8 cellular contexts compared by ENCODE assay signal in genomic region chr7:105210721-105211205, GRCh38.
A peak's percentile ranks its signal among the peaks of the same experiment; 100 is the strongest.
DNase-seq lines count a peak whose midpoint lies in the region; ATAC-seq and TF ChIP-seq lines count a peak whose summit lies in the region.

No MANE protein-coding gene starts in this region.

- no peaks in the 10 kb centered on the region for H3K9me2 ChIP-seq in DOHH2 (replicated peaks; ENCODE audit: control insufficient read depth, low read length)

- peak; percentile 61 for ATAC-seq in GM19468 (IDR thresholded peaks at IDR 0.05; ENCODE audit: extremely low read depth, unreplicated experiment)
- peak; percentile 85 for ATAC-seq in HG03521 (IDR thresholded peaks at IDR 0.05; ENCODE audit: unreplicated experiment)

- H3K9me3 ChIP-seq in DOHH2 (ENCODE audit: control insufficient read depth, insufficient read depth, low read length) (no peaks in the 10 kb centered on the region), duodenal mucosa (ENCODE audit: control insufficient read depth in 1 of 2, low read length in 2 of 2) (no peaks in the 10 kb centered on the region)

- no peak for TF ChIP-seq CTCF in DOHH2 (IDR thresholded peaks at IDR 0.05; ENCODE audit: low read depth, low read length, poor library complexity, severe bottlenecking)

- 0 out of 2 replicates have a peak, but pooled peaks cover 3% of the 10 kb centered on the region for H4K20me1 ChIP-seq in DOHH2 (ENCODE audit: control insufficient read depth, insufficient read depth, low read depth, low read length)

- H3K36me3 ChIP-seq in DOHH2 (ENCODE audit: control insufficient read depth, low read length) (no peaks in the 10 kb centered on the region), duodenal mucosa (ENCODE audit: control insufficient read depth in 1 of 2, insufficient read depth in 2 of 2, low read length in 2 of 2) (no peaks in the 10 kb centered on the region)

- H3K27ac ChIP-seq in DOHH2 (ENCODE audit: low read depth, low read length) (no peak overlapping the region), duodenal mucosa (ENCODE audit: low read depth, low read length) (no peak overlapping the region)

- DNase-seq in pons (ENCODE audit: low spot score), result peak; percentile 59
- DNase-seq in HCEC 1CT, result no peak
- DNase-seq in posterior vena cava (ENCODE audit: low spot score), result no peak
- DNase-seq in CD1c-positive myeloid dendritic cell (ENCODE audit: extremely low spot score), result no peak

- H3K4me3 ChIP-seq in DOHH2 (ENCODE audit: low read length), result no peak overlapping the region
- peak overlapping the region; percentile 23 to 47 for H3K4me3 ChIP-seq in duodenal mucosa (ENCODE audit: low read depth in 1 of 2, low read length in 2 of 2)

- H3K27me3 ChIP-seq in DOHH2 (ENCODE audit: control insufficient read depth, low read length) (no peaks in the 10 kb centered on the region), duodenal mucosa (ENCODE audit: control insufficient read depth in 1 of 2, insufficient read depth in 2 of 2, low read length in 2 of 2) (no peaks in the 10 kb centered on the region)

- peak overlapping the region; percentile 10; the same call in 1 of the 2 replicates for H3K4me2 ChIP-seq in DOHH2 (ENCODE audit: low read length)

- intact Hi-C loops in posterior vena cava (cut with DNase I), result loop anchor here in 1 of 2 donors (1.0 kb wide), 1 partner anchor 30 kb away; no protein-coding TSS in a partner anchor

- H3K4me1 ChIP-seq in DOHH2 (ENCODE audit: control insufficient read depth, low read length), result peaks cover 26% of the 10 kb centered on the region
- peaks cover 8 to 13% of the 10 kb centered on the region in 2 donors for H3K4me1 ChIP-seq in duodenal mucosa (ENCODE audit: control insufficient read depth in 1 of 2, insufficient read depth in 2 of 2, low read length in 2 of 2)

- H3K9ac ChIP-seq in duodenal mucosa (ENCODE audit: low read depth in 1 of 2, low read length in 2 of 2), result no peak overlapping the region

- peaks cover 35% of the 10 kb centered on the region for H3K79me2 ChIP-seq in DOHH2 (ENCODE audit: control insufficient read depth, low read length)

- H3F3A ChIP-seq in DOHH2 (ENCODE audit: control insufficient read depth, insufficient read depth), result peaks cover 5% of the 10 kb centered on the region; the same call in 1 of the 2 replicates
